Comparison of ENCODE assay signal across 9 cellular contexts in genomic region chr9:130385257-130385656, GRCh38. TPM values are rescaled to one million over a fixed set of nuclear protein-coding genes. Genes with fewer than 3 reads are reported as not detected.
"Had no signal": no experiment of that assay in that cellular context is flagged by ENCODE, and none has a peak within 500 bp of the region (broad histone marks: within the 10 kb centered on the region; RNA-seq: fewer than 3 reads in every experiment).

No MANE protein-coding gene starts in this region.

- DNase-seq: GM23248, GOT3, H9, HCEC 1CT, KBM-7 had no signal

- ATAC-seq: HepG2 had no signal

- H2AFZ ChIP-seq: GM23248 had no signal

- H3K9ac ChIP-seq: GM23248 had no signal

- H3K4me3 ChIP-seq: GM23248 had no signal

- FAIRE-seq: H54, HepG2 had no signal

- H3K27ac ChIP-seq: GM23248, HL-60 had no signal

RNA-seq across cellular contexts. Expression of gene ASS1, which starts 59.5 kb away (rescaled TPM):
- polyA plus RNA-seq: IgD-negative memory B cell had no signal
